Comparison of ENCODE assay signal across 26 cellular contexts in genomic region chr5:7676455-7676854, GRCh38.
DNase-seq lines count a peak whose midpoint lies in the region; ATAC-seq and TF ChIP-seq lines count a peak whose summit lies in the region.
"Had no signal": no experiment of that assay in that cellular context is flagged by ENCODE, and none has a peak within 500 bp of the region (broad histone marks: within the 10 kb centered on the region; RNA-seq: fewer than 3 reads in every experiment).

No MANE protein-coding gene starts in this region.

- H3K9ac ChIP-seq in stomach smooth muscle (ENCODE audit: low read length in 2 of 2) = no peak overlapping the region

- H3K4me1 Mint-ChIP-seq in mesothelial cell of epicardium = peaks cover 3% of the 10 kb centered on the region

- peaks cover 0 to 2% of the 10 kb centered on the region in 2 donors for H3K9me3 ChIP-seq in stomach smooth muscle (ENCODE audit: control insufficient read depth in 2 of 2, low read length in 2 of 2)
- H3K9me3 ChIP-seq: Caco-2 had no signal

- H3K27me3 ChIP-seq in foreskin keratinocyte (peaks cover 16% of the 10 kb centered on the region), stomach smooth muscle (ENCODE audit: control insufficient read depth in 1 of 2, insufficient read depth in 2 of 2, low read length in 2 of 2) (no peaks in the 10 kb centered on the region)

- DNase-seq in NCI-H748 (lab: John Stamatoyannopoulos, UW; ENCODE audit: unreplicated experiment) (peak; percentile 39), NCI-H748 treated with DMSO at 0.1 percent for 48 hours (lab: John Stamatoyannopoulos, UW) (no peak), astrocyte of the cerebellum (ENCODE audit: low read depth) (peak; percentile 3), foreskin keratinocyte (peak in 1 of 2 donors; percentile 30), posterior vena cava (ENCODE audit: low spot score) (no peak), Ammon's horn (ENCODE audit: low spot score) (no peak), mesothelial cell of epicardium (ENCODE audit: low spot score in 2 of 2, unreplicated experiment in 2 of 2) (no peak)
- DNase-seq: 8988T; AML-193; C1 segment of cervical spinal cord; Caco-2; CD8-positive, alpha-beta T cell; DMS 273 treated with DMSO at 0.1 percent for 48 hours; NCI-H1048; NCI-H1436; NCI-H187; NCI-H2081 treated with DMSO at 0.1 percent for 48 hours; NCI-H2171; NCI-H226; NCI-H510A; NCI-H69; RPMI8226; SHP77; SW 1271 had no signal

- H3K4me3 ChIP-seq in astrocyte of the cerebellum (ENCODE audit: low read depth, low read length) (no peak overlapping the region), stomach smooth muscle (ENCODE audit: low read length in 2 of 2) (no peak overlapping the region)

- H3K27ac Mint-ChIP-seq in mesothelial cell of epicardium = no peak overlapping the region
- H3K27ac Mint-ChIP-seq: CD8-positive, alpha-beta T cell had no signal

- H3K27me3 Mint-ChIP-seq in mesothelial cell of epicardium (ENCODE audit: low read depth) = no peaks in the 10 kb centered on the region

- H3K27ac ChIP-seq in foreskin keratinocyte (no peak overlapping the region), stomach smooth muscle (ENCODE audit: low read length) (peak overlapping the region; percentile 8)
- H3K27ac ChIP-seq: HL-60 had no signal

- peak; percentile 69 for ATAC-seq in foreskin keratinocyte
- ATAC-seq: CD8-positive, alpha-beta T cell had no signal

- H3K36me3 Mint-ChIP-seq in mesothelial cell of epicardium = no peaks in the 10 kb centered on the region
- H3K36me3 Mint-ChIP-seq: CD8-positive, alpha-beta T cell had no signal

- intact Hi-C loops in posterior vena cava (cut with DNase I) = no loop called here

- no peaks in the 10 kb centered on the region for H3K36me3 ChIP-seq in stomach smooth muscle (ENCODE audit: control insufficient read depth in 2 of 2, insufficient read depth in 2 of 2, low read length in 2 of 2)

- H3K4me1 ChIP-seq in foreskin keratinocyte (peaks cover 5% of the 10 kb centered on the region), stomach smooth muscle (ENCODE audit: control insufficient read depth, insufficient read depth, low read length) (peaks cover 26% of the 10 kb centered on the region)
- H3K4me1 ChIP-seq: Caco-2 had no signal

- H3K9me3 Mint-ChIP-seq in mesothelial cell of epicardium = no peaks in the 10 kb centered on the region
- H3K9me3 Mint-ChIP-seq: CD8-positive, alpha-beta T cell had no signal

- H3K4me3 Mint-ChIP-seq in mesothelial cell of epicardium = no peak overlapping the region
- H3K4me3 Mint-ChIP-seq: CD8-positive, alpha-beta T cell had no signal

- in situ Hi-C loops in astrocyte of the cerebellum (cut with HindIII; ENCODE audit: low sequenced_read_pairs) = no loop called here

- TF ChIP-seq CTCF in astrocyte of the cerebellum (IDR thresholded peaks at IDR 0.05; ENCODE audit: low read depth, low read length, missing control alignments) (no peak), foreskin keratinocyte (conservative IDR thresholded peaks at IDR 0.05) (no peak), mesothelial cell of epicardium (IDR thresholded peaks at IDR 0.05; ENCODE audit: unreplicated experiment) (no peak)

Comparison
In these comparisons a context has a peak if more than half of its experiments do, and no peak if none do; other contexts are left out.
1. DNase-seq: peak in NCI-H748 (single experiment) and astrocyte of the cerebellum (single experiment); none in NCI-H748 treated with DMSO at 0.1 percent for 48 hours (single experiment), posterior vena cava (single experiment), Ammon's horn (single experiment) and mesothelial cell of epicardium (0 of 2).